1 cellular context compared by ENCODE assay signal in the genomic region with DNA sequence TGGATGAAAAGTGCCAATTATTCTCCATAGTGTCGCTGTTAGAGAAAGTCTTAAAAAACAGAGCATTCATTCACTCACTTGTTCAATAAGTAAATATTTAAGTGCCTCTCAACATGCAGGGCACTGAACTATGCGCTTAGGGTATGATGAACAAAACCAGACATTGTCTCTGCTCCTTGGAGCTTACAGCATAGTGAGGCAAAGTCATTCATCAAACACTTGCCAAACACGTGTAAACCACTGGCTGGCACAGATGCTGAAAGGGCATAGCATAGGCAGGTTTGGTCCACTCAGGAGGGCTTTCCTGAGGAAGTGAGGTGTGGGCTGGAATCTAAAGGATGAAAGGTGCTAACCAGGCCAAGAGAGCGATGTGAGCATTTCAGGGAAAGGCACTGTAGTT.
TF ChIP-seq lines count a peak whose summit lies in the region.

No MANE protein-coding gene starts in this region.

TF ChIP-seq in HepG2, 621 proteins besides CTCF, POLR2A, EP300 and RAD21 (continued from another document and continues in another):
- no peak for TF ChIP-seq MEIS1 (CRISPR knock-in tag; IDR thresholded peaks at IDR 0.05; ENCODE audit: borderline replicate concordance)
- TF ChIP-seq ZEB1 (IDR thresholded peaks at IDR 0.05; ENCODE audit: insufficient replicate concordance, low read depth): no peak
- no peak for TF ChIP-seq ARNT (IDR thresholded peaks at IDR 0.05)
- TF ChIP-seq HNRNPLL (IDR thresholded peaks at IDR 0.05; ENCODE audit: low read depth, low read length, poor library complexity, severe bottlenecking): no peak
- no peak for TF ChIP-seq ZBTB38 (CRISPR knock-in tag; IDR thresholded peaks at IDR 0.05)
- 0 out of 2 replicates have a peak, but pooled peaks have one; percentile 48 for TF ChIP-seq TGIF2 (CRISPR knock-in tag; IDR thresholded peaks at IDR 0.05)
- TF ChIP-seq, protein P1, sequence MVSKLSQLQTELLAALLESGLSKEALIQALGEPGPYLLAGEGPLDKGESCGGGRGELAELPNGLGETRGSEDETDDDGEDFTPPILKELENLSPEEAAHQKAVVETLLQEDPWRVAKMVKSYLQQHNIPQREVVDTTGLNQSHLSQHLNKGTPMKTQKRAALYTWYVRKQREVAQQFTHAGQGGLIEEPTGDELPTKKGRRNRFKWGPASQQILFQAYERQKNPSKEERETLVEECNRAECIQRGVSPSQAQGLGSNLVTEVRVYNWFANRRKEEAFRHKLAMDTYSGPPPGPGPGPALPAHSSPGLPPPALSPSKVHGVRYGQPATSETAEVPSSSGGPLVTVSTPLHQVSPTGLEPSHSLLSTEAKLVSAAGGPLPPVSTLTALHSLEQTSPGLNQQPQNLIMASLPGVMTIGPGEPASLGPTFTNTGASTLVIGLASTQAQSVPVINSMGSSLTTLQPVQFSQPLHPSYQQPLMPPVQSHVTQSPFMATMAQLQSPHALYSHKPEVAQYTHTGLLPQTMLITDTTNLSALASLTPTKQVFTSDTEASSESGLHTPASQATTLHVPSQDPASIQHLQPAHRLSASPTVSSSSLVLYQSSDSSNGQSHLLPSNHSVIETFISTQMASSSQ (IDR thresholded peaks at IDR 0.05; ENCODE audit: low read depth): peak; percentile 45; the same call in 1 of the 2 replicates
- TF ChIP-seq, protein P1 (CRISPR knock-in tag; IDR thresholded peaks at IDR 0.05; ENCODE audit: borderline replicate concordance): peak; percentile 47; the same call in 1 of the 2 replicates
- TF ChIP-seq ZNF430 (CRISPR knock-in tag; IDR thresholded peaks at IDR 0.05): 0 out of 2 replicates have a peak, but pooled peaks have one; percentile 28
- no peak for TF ChIP-seq JUN (CRISPR knock-in tag; IDR thresholded peaks at IDR 0.05)
- TF ChIP-seq ELK4 (CRISPR knock-in tag; IDR thresholded peaks at IDR 0.05; ENCODE audit: borderline replicate concordance): no peak
- no peak for TF ChIP-seq ZBTB8A (CRISPR knock-in tag; IDR thresholded peaks at IDR 0.05; ENCODE audit: borderline replicate concordance, low read depth)
- no peak for TF ChIP-seq KDM5B (CRISPR knock-in tag; IDR thresholded peaks at IDR 0.05; ENCODE audit: borderline replicate concordance)
- no peak for TF ChIP-seq ZNF724P (CRISPR knock-in tag; IDR thresholded peaks at IDR 0.05; ENCODE audit: borderline replicate concordance)
- TF ChIP-seq CERS6 (CRISPR knock-in tag; IDR thresholded peaks at IDR 0.05): no peak
- TF ChIP-seq PHF8 (CRISPR knock-in tag; IDR thresholded peaks at IDR 0.05): no peak
- no peak for TF ChIP-seq ELF4 (CRISPR knock-in tag; IDR thresholded peaks at IDR 0.05; ENCODE audit: borderline replicate concordance)
- TF ChIP-seq, protein P2, sequence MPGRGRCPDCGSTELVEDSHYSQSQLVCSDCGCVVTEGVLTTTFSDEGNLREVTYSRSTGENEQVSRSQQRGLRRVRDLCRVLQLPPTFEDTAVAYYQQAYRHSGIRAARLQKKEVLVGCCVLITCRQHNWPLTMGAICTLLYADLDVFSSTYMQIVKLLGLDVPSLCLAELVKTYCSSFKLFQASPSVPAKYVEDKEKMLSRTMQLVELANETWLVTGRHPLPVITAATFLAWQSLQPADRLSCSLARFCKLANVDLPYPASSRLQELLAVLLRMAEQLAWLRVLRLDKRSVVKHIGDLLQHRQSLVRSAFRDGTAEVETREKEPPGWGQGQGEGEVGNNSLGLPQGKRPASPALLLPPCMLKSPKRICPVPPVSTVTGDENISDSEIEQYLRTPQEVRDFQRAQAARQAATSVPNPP (CRISPR knock-in tag; IDR thresholded peaks at IDR 0.05): no peak
- TF ChIP-seq ZNF766 (CRISPR knock-in tag; IDR thresholded peaks at IDR 0.05; ENCODE audit: borderline replicate concordance): no peak
- TF ChIP-seq, protein P3, sequence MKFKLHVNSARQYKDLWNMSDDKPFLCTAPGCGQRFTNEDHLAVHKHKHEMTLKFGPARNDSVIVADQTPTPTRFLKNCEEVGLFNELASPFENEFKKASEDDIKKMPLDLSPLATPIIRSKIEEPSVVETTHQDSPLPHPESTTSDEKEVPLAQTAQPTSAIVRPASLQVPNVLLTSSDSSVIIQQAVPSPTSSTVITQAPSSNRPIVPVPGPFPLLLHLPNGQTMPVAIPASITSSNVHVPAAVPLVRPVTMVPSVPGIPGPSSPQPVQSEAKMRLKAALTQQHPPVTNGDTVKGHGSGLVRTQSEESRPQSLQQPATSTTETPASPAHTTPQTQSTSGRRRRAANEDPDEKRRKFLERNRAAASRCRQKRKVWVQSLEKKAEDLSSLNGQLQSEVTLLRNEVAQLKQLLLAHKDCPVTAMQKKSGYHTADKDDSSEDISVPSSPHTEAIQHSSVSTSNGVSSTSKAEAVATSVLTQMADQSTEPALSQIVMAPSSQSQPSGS (CRISPR knock-in tag; IDR thresholded peaks at IDR 0.05): peak; percentile 45; the same call in 1 of the 2 replicates
- TF ChIP-seq ZNF33A (CRISPR knock-in tag; IDR thresholded peaks at IDR 0.05; ENCODE audit: borderline replicate concordance): no peak
- TF ChIP-seq ZNF703 (CRISPR knock-in tag; IDR thresholded peaks at IDR 0.05; ENCODE audit: borderline replicate concordance): no peak
- TF ChIP-seq FOXO1 (CRISPR knock-in tag; IDR thresholded peaks at IDR 0.05): peak; percentile 43; the same call in 1 of the 2 replicates
- peak; percentile 80 for TF ChIP-seq BCL6 (CRISPR knock-in tag; IDR thresholded peaks at IDR 0.05)
- TF ChIP-seq ZNF350 (CRISPR knock-in tag; IDR thresholded peaks at IDR 0.05; ENCODE audit: borderline replicate concordance, low read depth): no peak
- no peak for TF ChIP-seq WIZ (CRISPR knock-in tag; IDR thresholded peaks at IDR 0.05)
- TF ChIP-seq, protein P4, sequence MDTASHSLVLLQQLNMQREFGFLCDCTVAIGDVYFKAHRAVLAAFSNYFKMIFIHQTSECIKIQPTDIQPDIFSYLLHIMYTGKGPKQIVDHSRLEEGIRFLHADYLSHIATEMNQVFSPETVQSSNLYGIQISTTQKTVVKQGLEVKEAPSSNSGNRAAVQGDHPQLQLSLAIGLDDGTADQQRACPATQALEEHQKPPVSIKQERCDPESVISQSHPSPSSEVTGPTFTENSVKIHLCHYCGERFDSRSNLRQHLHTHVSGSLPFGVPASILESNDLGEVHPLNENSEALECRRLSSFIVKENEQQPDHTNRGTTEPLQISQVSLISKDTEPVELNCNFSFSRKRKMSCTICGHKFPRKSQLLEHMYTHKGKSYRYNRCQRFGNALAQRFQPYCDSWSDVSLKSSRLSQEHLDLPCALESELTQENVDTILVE (CRISPR knock-in tag; IDR thresholded peaks at IDR 0.05): peak; percentile 68
- TF ChIP-seq ZNF333 (CRISPR knock-in tag; IDR thresholded peaks at IDR 0.05; ENCODE audit: borderline replicate concordance): no peak
- no peak for TF ChIP-seq TP53 (CRISPR knock-in tag; conservative IDR thresholded peaks at IDR 0.05)
- TF ChIP-seq, protein P5, sequence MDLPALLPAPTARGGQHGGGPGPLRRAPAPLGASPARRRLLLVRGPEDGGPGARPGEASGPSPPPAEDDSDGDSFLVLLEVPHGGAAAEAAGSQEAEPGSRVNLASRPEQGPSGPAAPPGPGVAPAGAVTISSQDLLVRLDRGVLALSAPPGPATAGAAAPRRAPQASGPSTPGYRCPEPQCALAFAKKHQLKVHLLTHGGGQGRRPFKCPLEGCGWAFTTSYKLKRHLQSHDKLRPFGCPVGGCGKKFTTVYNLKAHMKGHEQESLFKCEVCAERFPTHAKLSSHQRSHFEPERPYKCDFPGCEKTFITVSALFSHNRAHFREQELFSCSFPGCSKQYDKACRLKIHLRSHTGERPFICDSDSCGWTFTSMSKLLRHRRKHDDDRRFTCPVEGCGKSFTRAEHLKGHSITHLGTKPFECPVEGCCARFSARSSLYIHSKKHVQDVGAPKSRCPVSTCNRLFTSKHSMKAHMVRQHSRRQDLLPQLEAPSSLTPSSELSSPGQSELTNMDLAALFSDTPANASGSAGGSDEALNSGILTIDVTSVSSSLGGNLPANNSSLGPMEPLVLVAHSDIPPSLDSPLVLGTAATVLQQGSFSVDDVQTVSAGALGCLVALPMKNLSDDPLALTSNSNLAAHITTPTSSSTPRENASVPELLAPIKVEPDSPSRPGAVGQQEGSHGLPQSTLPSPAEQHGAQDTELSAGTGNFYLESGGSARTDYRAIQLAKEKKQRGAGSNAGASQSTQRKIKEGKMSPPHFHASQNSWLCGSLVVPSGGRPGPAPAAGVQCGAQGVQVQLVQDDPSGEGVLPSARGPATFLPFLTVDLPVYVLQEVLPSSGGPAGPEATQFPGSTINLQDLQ (CRISPR knock-in tag; IDR thresholded peaks at IDR 0.05): no peak
- TF ChIP-seq PHF20 (CRISPR knock-in tag; IDR thresholded peaks at IDR 0.05): no peak
- TF ChIP-seq, protein P6, sequence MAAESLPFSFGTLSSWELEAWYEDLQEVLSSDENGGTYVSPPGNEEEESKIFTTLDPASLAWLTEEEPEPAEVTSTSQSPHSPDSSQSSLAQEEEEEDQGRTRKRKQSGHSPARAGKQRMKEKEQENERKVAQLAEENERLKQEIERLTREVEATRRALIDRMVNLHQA (CRISPR knock-in tag; IDR thresholded peaks at IDR 0.05): no peak
- no peak for TF ChIP-seq ZFP37 (CRISPR knock-in tag; IDR thresholded peaks at IDR 0.05; ENCODE audit: borderline replicate concordance)
- TF ChIP-seq KAT8 (CRISPR knock-in tag; IDR thresholded peaks at IDR 0.05): no peak; the same call in 1 of the 2 replicates
- TF ChIP-seq SRY (CRISPR knock-in tag; IDR thresholded peaks at IDR 0.05): no peak
- no peak for TF ChIP-seq AHR (CRISPR knock-in tag; IDR thresholded peaks at IDR 0.05)
- TF ChIP-seq ZNF383 (CRISPR knock-in tag; IDR thresholded peaks at IDR 0.05; ENCODE audit: borderline replicate concordance): no peak
- TF ChIP-seq ZNF781 (CRISPR knock-in tag; IDR thresholded peaks at IDR 0.05; ENCODE audit: borderline replicate concordance, not compliant biosample characterization): no peak
- TF ChIP-seq HOXD1 (CRISPR knock-in tag; IDR thresholded peaks at IDR 0.05): peak; percentile 87; the same call in 1 of the 2 replicates
- TF ChIP-seq, protein P7, sequence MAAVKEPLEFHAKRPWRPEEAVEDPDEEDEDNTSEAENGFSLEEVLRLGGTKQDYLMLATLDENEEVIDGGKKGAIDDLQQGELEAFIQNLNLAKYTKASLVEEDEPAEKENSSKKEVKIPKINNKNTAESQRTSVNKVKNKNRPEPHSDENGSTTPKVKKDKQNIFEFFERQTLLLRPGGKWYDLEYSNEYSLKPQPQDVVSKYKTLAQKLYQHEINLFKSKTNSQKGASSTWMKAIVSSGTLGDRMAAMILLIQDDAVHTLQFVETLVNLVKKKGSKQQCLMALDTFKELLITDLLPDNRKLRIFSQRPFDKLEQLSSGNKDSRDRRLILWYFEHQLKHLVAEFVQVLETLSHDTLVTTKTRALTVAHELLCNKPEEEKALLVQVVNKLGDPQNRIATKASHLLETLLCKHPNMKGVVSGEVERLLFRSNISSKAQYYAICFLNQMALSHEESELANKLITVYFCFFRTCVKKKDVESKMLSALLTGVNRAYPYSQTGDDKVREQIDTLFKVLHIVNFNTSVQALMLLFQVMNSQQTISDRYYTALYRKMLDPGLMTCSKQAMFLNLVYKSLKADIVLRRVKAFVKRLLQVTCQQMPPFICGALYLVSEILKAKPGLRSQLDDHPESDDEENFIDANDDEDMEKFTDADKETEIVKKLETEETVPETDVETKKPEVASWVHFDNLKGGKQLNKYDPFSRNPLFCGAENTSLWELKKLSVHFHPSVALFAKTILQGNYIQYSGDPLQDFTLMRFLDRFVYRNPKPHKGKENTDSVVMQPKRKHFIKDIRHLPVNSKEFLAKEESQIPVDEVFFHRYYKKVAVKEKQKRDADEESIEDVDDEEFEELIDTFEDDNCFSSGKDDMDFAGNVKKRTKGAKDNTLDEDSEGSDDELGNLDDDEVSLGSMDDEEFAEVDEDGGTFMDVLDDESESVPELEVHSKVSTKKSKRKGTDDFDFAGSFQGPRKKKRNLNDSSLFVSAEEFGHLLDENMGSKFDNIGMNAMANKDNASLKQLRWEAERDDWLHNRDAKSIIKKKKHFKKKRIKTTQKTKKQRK (IDR thresholded peaks at IDR 0.05; ENCODE audit: low read length): no peak
- no peak for TF ChIP-seq ZNF598 (CRISPR knock-in tag; IDR thresholded peaks at IDR 0.05; ENCODE audit: borderline replicate concordance)
- TF ChIP-seq, protein P8, sequence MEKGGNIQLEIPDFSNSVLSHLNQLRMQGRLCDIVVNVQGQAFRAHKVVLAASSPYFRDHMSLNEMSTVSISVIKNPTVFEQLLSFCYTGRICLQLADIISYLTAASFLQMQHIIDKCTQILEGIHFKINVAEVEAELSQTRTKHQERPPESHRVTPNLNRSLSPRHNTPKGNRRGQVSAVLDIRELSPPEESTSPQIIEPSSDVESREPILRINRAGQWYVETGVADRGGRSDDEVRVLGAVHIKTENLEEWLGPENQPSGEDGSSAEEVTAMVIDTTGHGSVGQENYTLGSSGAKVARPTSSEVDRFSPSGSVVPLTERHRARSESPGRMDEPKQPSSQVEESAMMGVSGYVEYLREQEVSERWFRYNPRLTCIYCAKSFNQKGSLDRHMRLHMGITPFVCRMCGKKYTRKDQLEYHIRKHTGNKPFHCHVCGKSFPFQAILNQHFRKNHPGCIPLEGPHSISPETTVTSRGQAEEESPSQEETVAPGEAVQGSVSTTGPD (CRISPR knock-in tag; IDR thresholded peaks at IDR 0.05): no peak
- TF ChIP-seq BHLHE40 (IDR thresholded peaks at IDR 0.05; ENCODE audit: low read length): no peak
- no peak for TF ChIP-seq SP1 (IDR thresholded peaks at IDR 0.05)
- TF ChIP-seq SP1 (CRISPR knock-in tag; IDR thresholded peaks at IDR 0.05): peak; percentile 50; the same call in 1 of the 2 replicates
- TF ChIP-seq NFATC3 (CRISPR knock-in tag; IDR thresholded peaks at IDR 0.05): no peak
